In genomic region chr10:26566525-26567348, GRCh38 we compare ENCODE assay signal across 11 cellular contexts.
DNase-seq lines count a peak whose midpoint lies in the region; ATAC-seq and TF ChIP-seq lines count a peak whose summit lies in the region.
"Had no signal": no experiment of that assay in that cellular context is flagged by ENCODE, and none has a peak within 500 bp of the region (broad histone marks: within the 10 kb centered on the region; RNA-seq: fewer than 3 reads in every experiment).

No MANE protein-coding gene starts in this region.

- ATAC-seq in CD8-positive, alpha-beta T cell = no peak
- ATAC-seq in foreskin keratinocyte (peak; percentile 50), HG02885 (IDR thresholded peaks at IDR 0.05; ENCODE audit: poor library complexity, unreplicated experiment) (no peak)
- ATAC-seq: activated CD4-positive, CD25-positive, alpha-beta regulatory T cell treated with anti-CD3 and anti-CD28 coated beads, Interleukin-2, amount 50 U/mL, for 24 hours; sciatic nerve had no signal

- H3K27me3 ChIP-seq in CD8-positive, alpha-beta T cell (ENCODE audit: insufficient read depth, low read length) = no peaks in the 10 kb centered on the region
- H3K27me3 ChIP-seq in foreskin keratinocyte = peaks cover 63% of the 10 kb centered on the region

- no peak for DNase-seq in CD8-positive, alpha-beta T cell
- DNase-seq in NCI-H774 (lab: John Stamatoyannopoulos, UW) (peak; percentile 19), foreskin keratinocyte (no peak), osteocyte (ENCODE audit: extremely low spot score, unreplicated experiment) (no peak), NCI-H2171 (lab: John Stamatoyannopoulos, UW) (no peak), T-helper 1 cell (no peak)
- DNase-seq in stimulated activated CD4-positive, alpha-beta T cell treated with anti-CD3 and anti-CD28 coated beads, Interleukin-1b, Interleukin-23, amount 100 ng/mL, for 48 hours = no peak
- DNase-seq: KBM-7 had no signal

- TF ChIP-seq CTCF in CD8-positive, alpha-beta T cell (IDR thresholded peaks at IDR 0.05) = no peak
- TF ChIP-seq CTCF in foreskin keratinocyte (conservative IDR thresholded peaks at IDR 0.05) (no peak), osteocyte (IDR thresholded peaks at IDR 0.05) (no peak)

- no peaks in the 10 kb centered on the region for H3K4me1 ChIP-seq in CD8-positive, alpha-beta T cell (ENCODE audit: insufficient read depth, low read length)
- no peaks in the 10 kb centered on the region for H3K4me1 ChIP-seq in foreskin keratinocyte

- H3K9me3 Mint-ChIP-seq in CD8-positive, alpha-beta T cell = peaks cover 9% of the 10 kb centered on the region
- peaks cover 6% of the 10 kb centered on the region for H3K9me3 Mint-ChIP-seq in osteocyte (ENCODE audit: unreplicated experiment)

- no peak overlapping the region for H3K4me3 ChIP-seq in CD8-positive, alpha-beta T cell (ENCODE audit: low read depth, low read length)

- H3K27ac Mint-ChIP-seq in CD8-positive, alpha-beta T cell = peak overlapping the region; percentile 60
- no peak overlapping the region for H3K27ac Mint-ChIP-seq in osteocyte (ENCODE audit: unreplicated experiment)

- H3K4me3 Mint-ChIP-seq in CD8-positive, alpha-beta T cell = no peak overlapping the region
- H3K4me3 Mint-ChIP-seq in osteocyte (ENCODE audit: unreplicated experiment) = peak overlapping the region; percentile 41

- POLR2A ChIA-PET in CD8-positive, alpha-beta T cell (lab: Charles Lee) = no interaction called here

- peaks cover 85% of the 10 kb centered on the region for H3K36me3 Mint-ChIP-seq in CD8-positive, alpha-beta T cell
- no peaks in the 10 kb centered on the region for H3K36me3 Mint-ChIP-seq in osteocyte (ENCODE audit: unreplicated experiment)

- no peaks in the 10 kb centered on the region for H3K4me1 Mint-ChIP-seq in CD8-positive, alpha-beta T cell (ENCODE audit: low read depth)
- H3K4me1 Mint-ChIP-seq in osteocyte (ENCODE audit: unreplicated experiment) = peaks cover 1% of the 10 kb centered on the region

- no peaks in the 10 kb centered on the region for H3K27me3 Mint-ChIP-seq in CD8-positive, alpha-beta T cell (ENCODE audit: low read depth)
- peaks cover 60% of the 10 kb centered on the region for H3K27me3 Mint-ChIP-seq in osteocyte (ENCODE audit: unreplicated experiment)

- H3K9me3 ChIP-seq in CD8-positive, alpha-beta T cell (ENCODE audit: low read length) = no peaks in the 10 kb centered on the region

- H3K36me3 ChIP-seq in CD8-positive, alpha-beta T cell (ENCODE audit: insufficient read depth, low read length) = peaks cover 46% of the 10 kb centered on the region

- intact Hi-C loops in CD8-positive, alpha-beta T cell (cut with DNase I, micrococcal nuclease) = no loop called here

- H3K27ac ChIP-seq in CD8-positive, alpha-beta T cell (ENCODE audit: low read depth, low read length) = no peak overlapping the region
- no peak overlapping the region for H3K27ac ChIP-seq in foreskin keratinocyte

- CTCF ChIA-PET in CD8-positive, alpha-beta T cell (lab: Charles Lee) = interaction anchor here (1.1 kb wide), 1 partner anchor 10 kb away, joined by 3 read pairs; no protein-coding TSS in a partner anchor
